32 cellular contexts compared by ENCODE assay signal in the genomic region with DNA sequence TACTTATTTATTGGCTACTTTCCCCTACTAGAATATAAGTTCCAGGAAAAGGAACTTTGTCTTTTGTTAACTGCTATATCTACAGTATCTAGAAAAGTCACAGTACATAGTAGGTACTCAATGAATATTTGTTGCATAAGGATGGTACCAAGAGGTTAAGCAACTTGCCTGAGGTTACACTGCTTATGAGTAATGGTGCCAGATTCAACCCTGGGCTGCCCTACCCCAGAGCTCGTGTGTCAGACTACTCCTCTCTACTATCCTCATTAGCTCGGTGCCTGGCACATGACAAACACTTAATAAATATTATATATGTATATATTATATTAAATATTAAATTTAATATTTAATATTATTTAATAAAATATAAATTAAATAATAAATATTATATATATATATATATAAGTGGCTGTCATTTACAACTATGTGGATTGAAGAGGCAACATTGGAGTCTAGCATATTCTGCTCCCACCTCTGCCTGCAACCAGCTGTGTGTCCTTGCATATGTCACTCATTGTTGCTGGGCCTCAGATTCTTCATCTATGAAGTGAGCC.
"Had no signal": no experiment of that assay in that cellular context is flagged by ENCODE, and none has a peak within 500 bp of the region (broad histone marks: within the 10 kb centered on the region; RNA-seq: fewer than 3 reads in every experiment).

No MANE protein-coding gene starts in this region.

- ATAC-seq: activated T-helper 17 cell treated with anti-CD3 and anti-CD28 coated beads, Interleukin-2, amount 50 U/mL, for 72 hours; Panc1; SK-N-SH treated with all-trans-retinoic acid at 6 μM for 48 hours had no signal

- H3K4me1 Mint-ChIP-seq: activated B cell treated with CpG ODN at 0.5 μM for 24 hours; activated CD4-positive, alpha-beta memory T cell treated with anti-CD3 and anti-CD28 coated beads, Interleukin-2, amount 10 ng/mL, durations not matched to agents 7 days and 5 days; activated CD4-positive, alpha-beta T cell treated with anti-CD3 and anti-CD28 coated beads, Interleukin-2, amount 10 ng/mL, durations not matched to agents 7 days and 5 days; activated T-helper 17 cell treated with anti-CD3 and anti-CD28 coated beads, Interleukin-2, amount 50 U/mL, for 72 hours had no signal

- H3K4me1 ChIP-seq: colonic mucosa, SJSA1 had no signal

- H3K4me3 Mint-ChIP-seq: activated B cell treated with CpG ODN at 0.5 μM for 24 hours; activated CD4-positive, alpha-beta memory T cell treated with anti-CD3 and anti-CD28 coated beads, Interleukin-2, amount 10 ng/mL, durations not matched to agents 7 days and 5 days; activated CD4-positive, alpha-beta T cell treated with anti-CD3 and anti-CD28 coated beads, Interleukin-2, amount 10 ng/mL, durations not matched to agents 7 days and 5 days; activated naive CD4-positive, alpha-beta T cell treated with anti-CD3 and anti-CD28 coated beads for 36 hours; activated naive CD8-positive, alpha-beta T cell; activated T-helper 17 cell treated with anti-CD3 and anti-CD28 coated beads, Interleukin-2, amount 50 U/mL, for 72 hours had no signal

- H3K27me3 Mint-ChIP-seq: activated B cell treated with CpG ODN at 0.5 μM for 24 hours; activated CD4-positive, alpha-beta memory T cell treated with anti-CD3 and anti-CD28 coated beads, Interleukin-2, amount 10 ng/mL, durations not matched to agents 7 days and 5 days; activated CD4-positive, alpha-beta T cell treated with anti-CD3 and anti-CD28 coated beads, Interleukin-2, amount 10 ng/mL, durations not matched to agents 7 days and 5 days; activated naive CD8-positive, alpha-beta T cell; activated T-helper 17 cell treated with anti-CD3 and anti-CD28 coated beads, Interleukin-2, amount 50 U/mL, for 72 hours had no signal

- H3K9me3 ChIP-seq: colonic mucosa, SJSA1 had no signal

- H3K27me3 ChIP-seq: brain microvascular endothelial cell, colonic mucosa, SJSA1 had no signal

- H3K4me3 ChIP-seq: colonic mucosa, SJSA1 had no signal

- H3K36me3 ChIP-seq: colonic mucosa had no signal

- H3K27ac Mint-ChIP-seq: activated B cell treated with CpG ODN at 0.5 μM for 24 hours; activated CD4-positive, alpha-beta memory T cell treated with anti-CD3 and anti-CD28 coated beads, Interleukin-2, amount 10 ng/mL, durations not matched to agents 7 days and 5 days; activated CD4-positive, alpha-beta T cell treated with anti-CD3 and anti-CD28 coated beads, Interleukin-2, amount 10 ng/mL, durations not matched to agents 7 days and 5 days; activated naive CD4-positive, alpha-beta T cell treated with anti-CD3 and anti-CD28 coated beads for 36 hours; activated naive CD8-positive, alpha-beta T cell; activated T-helper 17 cell treated with anti-CD3 and anti-CD28 coated beads, Interleukin-2, amount 50 U/mL, for 72 hours had no signal

- H3K9me3 Mint-ChIP-seq: activated B cell treated with CpG ODN at 0.5 μM for 24 hours; activated CD4-positive, alpha-beta memory T cell treated with anti-CD3 and anti-CD28 coated beads, Interleukin-2, amount 10 ng/mL, durations not matched to agents 7 days and 5 days; activated CD4-positive, alpha-beta T cell treated with anti-CD3 and anti-CD28 coated beads, Interleukin-2, amount 10 ng/mL, durations not matched to agents 7 days and 5 days; activated naive CD4-positive, alpha-beta T cell treated with anti-CD3 and anti-CD28 coated beads for 36 hours; activated T-helper 17 cell treated with anti-CD3 and anti-CD28 coated beads, Interleukin-2, amount 50 U/mL, for 72 hours had no signal

- DNase-seq: activated B cell treated with CpG ODN at 0.5 μM for 24 hours; activated CD4-positive, alpha-beta memory T cell treated with anti-CD3 and anti-CD28 coated beads, Interleukin-2, amount 10 ng/mL, durations not matched to agents 7 days and 5 days; activated CD4-positive, alpha-beta T cell treated with anti-CD3 and anti-CD28 coated beads for 1 hour; activated CD4-positive, alpha-beta T cell treated with anti-CD3 and anti-CD28 coated beads, Interleukin-2, amount 10 ng/mL, durations not matched to agents 7 days and 5 days; activated gamma-delta T cell; activated naive CD4-positive, alpha-beta T cell treated with anti-CD3 and anti-CD28 coated beads for 36 hours; activated T-cell treated with anti-CD3 and anti-CD28 coated beads for 4 hours; activated T-cell treated with anti-CD3 and anti-CD28 coated beads, Interleukin-2, amount 50 U/mL, for 48 hours; brain microvascular endothelial cell; caudate nucleus; colonic mucosa; Karpas-422; MV-4-11; NCI-H1092 treated with DMSO at 0.1 percent for 48 hours; NCI-H1417 treated with DMSO at 0.1 percent for 48 hours; NCI-H1694; NCI-H2029; NCI-H2107; NCI-H2171 treated with DMSO at 0.1 percent for 48 hours; NCI-H226; NCI-H526; NCI-H774; NK-92 treated with Interleukin-12 subunit alpha and Interleukin-12 subunit beta, amount 100 ng/mL, for 24 hours; OCI-M1; Right ventricle myocardium superior; RPMI8226; SW 1271 had no signal

- H3K27ac ChIP-seq: brain microvascular endothelial cell, colonic mucosa, SJSA1 had no signal
